Comparison of ENCODE assay signal across 24 cellular contexts in the genomic region with DNA sequence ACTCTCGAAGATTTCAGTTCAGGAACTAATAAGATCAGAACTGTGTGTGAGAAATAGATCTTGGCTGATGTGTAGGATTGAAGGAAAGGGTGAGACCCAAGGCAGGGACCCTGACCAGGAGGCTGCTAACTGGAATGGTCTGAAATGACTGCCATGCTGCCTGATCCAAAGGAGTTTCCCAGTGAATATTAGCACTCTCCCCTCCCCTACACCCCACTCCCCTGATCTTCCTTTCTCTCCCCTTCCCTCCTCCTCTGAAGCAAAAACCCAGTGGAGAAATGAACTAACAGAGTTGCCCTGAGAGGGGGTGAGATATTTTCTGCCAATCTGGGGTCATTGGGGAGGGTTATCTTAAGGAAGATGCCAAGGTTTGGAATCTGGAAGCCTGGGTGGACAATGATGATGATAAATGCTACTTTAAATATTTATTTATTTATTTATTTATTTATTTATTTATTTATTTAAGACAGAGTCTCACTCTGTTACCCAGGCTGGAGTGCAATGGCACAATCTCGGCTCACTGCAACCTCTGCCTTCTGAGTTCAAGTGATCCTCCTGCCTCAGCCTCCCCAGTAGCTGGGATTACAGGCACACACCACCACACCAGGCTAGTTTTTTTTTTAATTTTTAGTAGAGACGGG.
DNase-seq lines count a peak whose midpoint lies in the region; ATAC-seq, FAIRE-seq and TF ChIP-seq lines count a peak whose summit lies in the region.
"Had no signal": no experiment of that assay in that cellular context is flagged by ENCODE, and none has a peak within 500 bp of the region (broad histone marks: within the 10 kb centered on the region; RNA-seq: fewer than 3 reads in every experiment).

No MANE protein-coding gene starts in this region.

- H3K9me3 ChIP-seq in A549 (no peaks in the 10 kb centered on the region), HEK293 (ENCODE audit: control insufficient read depth, insufficient read depth, low read depth, low read length) (no peaks in the 10 kb centered on the region), SJCRH30 (replicated peaks) (peaks cover 24% of the 10 kb centered on the region)

- no peak overlapping the region for H3K27ac Mint-ChIP-seq in osteocyte (ENCODE audit: unreplicated experiment)
- H3K27ac Mint-ChIP-seq: B cell; CD4-positive, alpha-beta T cell; CD8-positive, alpha-beta T cell had no signal

- 0% methylated on average over 3 of the region's 3 CpGs for WGBS in A549 (ENCODE audit: missing lambda C conversion rate)

- ATAC-seq in A549 (no peak), GM21786 (IDR thresholded peaks at IDR 0.05; ENCODE audit: unreplicated experiment) (no peak), GM19467 (IDR thresholded peaks at IDR 0.05; ENCODE audit: unreplicated experiment) (no peak), HG03342 (IDR thresholded peaks at IDR 0.05; ENCODE audit: unreplicated experiment) (no peak)
- ATAC-seq: CD8-positive, alpha-beta T cell had no signal

- no peak overlapping the region for H3K4me2 ChIP-seq in A549
- H3K4me2 ChIP-seq: BLaER1 treated with 17β-estradiol and CSF1 and Interleukin-3, amounts not matched to agents 10 nM and 100 nM had no signal

- CTCF ChIA-PET in A549 (lab: Yijun Ruan, JAX): no interaction called here
- CTCF ChIA-PET in HEK293 (lab: Yijun Ruan, JAX): no interaction called here

- no peaks in the 10 kb centered on the region for H3K27me3 Mint-ChIP-seq in osteocyte (ENCODE audit: unreplicated experiment)
- H3K27me3 Mint-ChIP-seq: B cell had no signal

- H3K36me3 ChIP-seq in HEK293 (ENCODE audit: control insufficient read depth in 2 of 2, insufficient read depth in 1 of 2, low read length in 2 of 2) (no peaks in the 10 kb centered on the region), SJCRH30 (no peaks in the 10 kb centered on the region)
- H3K36me3 ChIP-seq: BLaER1 treated with 17β-estradiol and CSF1 and Interleukin-3, amounts not matched to agents 10 nM and 100 nM had no signal

- TF ChIP-seq RAD21 in A549 (conservative IDR thresholded peaks at IDR 0.05 in 1 of 2, IDR thresholded peaks at IDR 0.05 in 1 of 2): no peak

- TF ChIP-seq CTCF in A549 (IDR thresholded peaks at IDR 0.05) (no peak), HEK293 (tag by site-specific recombination; IDR thresholded peaks at IDR 0.05) (no peak), osteocyte (IDR thresholded peaks at IDR 0.05) (no peak)

- no peaks in the 10 kb centered on the region for H3K4me1 ChIP-seq in A549
- no peaks in the 10 kb centered on the region for H3K4me1 ChIP-seq in HEK293 (ENCODE audit: control insufficient read depth, insufficient read depth, low read length)
- peaks cover 52% of the 10 kb centered on the region for H3K4me1 ChIP-seq in SJCRH30
- H3K4me1 ChIP-seq: BLaER1 treated with 17β-estradiol and CSF1 and Interleukin-3, amounts not matched to agents 10 nM and 100 nM; Caco-2 had no signal

- DNase-seq in A549 (ENCODE audit: low read depth in 1 of 2, low spot score in 1 of 2) (no peak), SJCRH30 (peak in 1 of 2 experiments; percentile 38), osteocyte (ENCODE audit: extremely low spot score, unreplicated experiment) (peak; percentile 17), SHP77 (lab: John Stamatoyannopoulos, UW) (no peak)
- DNase-seq: 8988T; AML-193; Caco-2; Calu3; CD4-positive, alpha-beta T cell; CD8-positive, alpha-beta T cell; DMS79 treated with DMSO at 0.1 percent for 48 hours; GF-D8 had no signal

- H3K27ac ChIP-seq in A549 (no peak overlapping the region), HEK293 (ENCODE audit: extremely low read depth, low read depth, low read length) (no peak overlapping the region), SJCRH30 (peak overlapping the region; percentile 89)
- H3K27ac ChIP-seq: BLaER1 treated with 17β-estradiol and CSF1 and Interleukin-3, amounts not matched to agents 10 nM and 100 nM; C4-2B had no signal

- H3K27me3 ChIP-seq in SJCRH30: no peaks in the 10 kb centered on the region
- H3K27me3 ChIP-seq: BLaER1 treated with 17β-estradiol and CSF1 and Interleukin-3, amounts not matched to agents 10 nM and 100 nM had no signal

- no peak for FAIRE-seq in A549 (lab: Jason Lieb, UNC)
- FAIRE-seq: A204.1, D721Med, G401.6, GM12891, GM19239 had no signal

- no peak for TF ChIP-seq POLR2A in A549 (IDR thresholded peaks at IDR 0.05; ENCODE audit: low read length)

- TF ChIP-seq EP300 in A549 (IDR thresholded peaks at IDR 0.05): no peak

- POLR2A ChIA-PET in A549 (lab: Yijun Ruan, JAX) (no interaction called here), HEK293 (lab: Yijun Ruan, JAX) (no interaction called here)

- no peaks in the 10 kb centered on the region for H3K36me3 Mint-ChIP-seq in osteocyte (ENCODE audit: unreplicated experiment)
- H3K36me3 Mint-ChIP-seq: CD8-positive, alpha-beta T cell had no signal

- peaks cover 5% of the 10 kb centered on the region for H3K9me3 Mint-ChIP-seq in osteocyte (ENCODE audit: unreplicated experiment)
- H3K9me3 Mint-ChIP-seq: CD4-positive, alpha-beta T cell; CD8-positive, alpha-beta T cell had no signal

- H3K4me3 Mint-ChIP-seq in osteocyte (ENCODE audit: unreplicated experiment): no peak overlapping the region
- H3K4me3 Mint-ChIP-seq: B cell; CD4-positive, alpha-beta T cell; CD8-positive, alpha-beta T cell had no signal

- H3K4me1 Mint-ChIP-seq in osteocyte (ENCODE audit: unreplicated experiment): no peaks in the 10 kb centered on the region
- H3K4me1 Mint-ChIP-seq: B cell had no signal

- no peak overlapping the region for H3K4me3 ChIP-seq in A549
- H3K4me3 ChIP-seq in HEK293 (ENCODE audit: low read depth, low read length): no peak overlapping the region
- no peak overlapping the region for H3K4me3 ChIP-seq in SJCRH30
- H3K4me3 ChIP-seq: BLaER1 treated with 17β-estradiol and CSF1 and Interleukin-3, amounts not matched to agents 10 nM and 100 nM had no signal

TF ChIP-seq in A549, 52 proteins besides CTCF, POLR2A, EP300 and RAD21:
- TF ChIP-seq CBX2 (IDR thresholded peaks at IDR 0.05; ENCODE audit: borderline replicate concordance, low read depth): no peak
- peak; percentile 72 for TF ChIP-seq ZC3H11A (IDR thresholded peaks at IDR 0.05)

TF ChIP-seq in HEK293, 187 proteins besides CTCF, POLR2A, EP300 and RAD21 (continues in another document):
- TF ChIP-seq, protein P1, sequence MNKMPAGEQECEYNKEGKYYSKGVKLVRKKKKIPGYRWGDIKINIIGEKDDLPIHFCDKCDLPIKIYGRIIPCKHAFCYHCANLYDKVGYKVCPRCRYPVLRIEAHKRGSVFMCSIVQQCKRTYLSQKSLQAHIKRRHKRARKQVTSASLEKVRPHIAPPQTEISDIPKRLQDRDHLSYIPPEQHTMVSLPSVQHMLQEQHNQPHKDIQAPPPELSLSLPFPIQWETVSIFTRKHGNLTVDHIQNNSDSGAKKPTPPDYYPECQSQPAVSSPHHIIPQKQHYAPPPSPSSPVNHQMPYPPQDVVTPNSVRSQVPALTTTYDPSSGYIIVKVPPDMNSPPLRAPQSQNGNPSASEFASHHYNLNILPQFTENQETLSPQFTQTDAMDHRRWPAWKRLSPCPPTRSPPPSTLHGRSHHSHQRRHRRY (tag by site-specific recombination; IDR thresholded peaks at IDR 0.05): no peak
- TF ChIP-seq ZNF558 (tag by site-specific recombination; IDR thresholded peaks at IDR 0.05) (no peak), ZNF843 (tag by site-specific recombination; IDR thresholded peaks at IDR 0.05) (no peak), ZNF132 (tag by site-specific recombination; IDR thresholded peaks at IDR 0.05; ENCODE audit: borderline replicate concordance) (no peak), ZNF184 (tag by site-specific recombination; IDR thresholded peaks at IDR 0.05) (no peak), KLF9 (tag by site-specific recombination; IDR thresholded peaks at IDR 0.05; ENCODE audit: low read depth) (no peak), ZNF16 (tag by site-specific recombination; IDR thresholded peaks at IDR 0.05; ENCODE audit: low read depth) (no peak), ZNF776 (tag by site-specific recombination; IDR thresholded peaks at IDR 0.05; ENCODE audit: borderline replicate concordance) (no peak), OVOL3 (tag by site-specific recombination; IDR thresholded peaks at IDR 0.05) (no peak), ZEB2 (tag by site-specific recombination; IDR thresholded peaks at IDR 0.05) (no peak), ZNF426 (tag by site-specific recombination; IDR thresholded peaks at IDR 0.05) (peak; percentile 44)
- TF ChIP-seq, protein P2, sequence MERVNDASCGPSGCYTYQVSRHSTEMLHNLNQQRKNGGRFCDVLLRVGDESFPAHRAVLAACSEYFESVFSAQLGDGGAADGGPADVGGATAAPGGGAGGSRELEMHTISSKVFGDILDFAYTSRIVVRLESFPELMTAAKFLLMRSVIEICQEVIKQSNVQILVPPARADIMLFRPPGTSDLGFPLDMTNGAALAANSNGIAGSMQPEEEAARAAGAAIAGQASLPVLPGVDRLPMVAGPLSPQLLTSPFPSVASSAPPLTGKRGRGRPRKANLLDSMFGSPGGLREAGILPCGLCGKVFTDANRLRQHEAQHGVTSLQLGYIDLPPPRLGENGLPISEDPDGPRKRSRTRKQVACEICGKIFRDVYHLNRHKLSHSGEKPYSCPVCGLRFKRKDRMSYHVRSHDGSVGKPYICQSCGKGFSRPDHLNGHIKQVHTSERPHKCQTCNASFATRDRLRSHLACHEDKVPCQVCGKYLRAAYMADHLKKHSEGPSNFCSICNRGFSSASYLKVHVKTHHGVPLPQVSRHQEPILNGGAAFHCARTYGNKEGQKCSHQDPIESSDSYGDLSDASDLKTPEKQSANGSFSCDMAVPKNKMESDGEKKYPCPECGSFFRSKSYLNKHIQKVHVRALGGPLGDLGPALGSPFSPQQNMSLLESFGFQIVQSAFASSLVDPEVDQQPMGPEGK (tag by site-specific recombination; IDR thresholded peaks at IDR 0.05): no peak
